16 cellular contexts compared by ENCODE assay signal in the genomic region with DNA sequence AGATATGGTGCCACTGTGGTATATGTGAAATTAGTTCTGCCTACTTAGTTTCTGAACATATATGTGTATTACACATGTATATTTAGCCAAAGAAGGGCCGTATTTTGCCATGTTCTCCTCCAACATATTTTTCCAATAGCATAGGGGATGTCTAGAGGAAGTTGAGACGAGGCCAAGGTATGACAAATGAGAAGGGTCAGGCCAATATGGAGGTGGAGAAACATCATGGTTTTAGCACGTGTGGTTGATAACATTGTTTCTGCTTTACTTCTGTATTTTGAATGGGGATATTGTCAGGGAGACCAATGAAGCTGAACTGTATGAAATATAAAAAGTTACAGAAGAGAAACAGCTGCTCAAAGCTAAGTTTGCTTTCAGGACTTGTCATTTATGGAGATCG.
DNase-seq lines count a peak whose midpoint lies in the region; ATAC-seq and TF ChIP-seq lines count a peak whose summit lies in the region.
"Had no signal": no experiment of that assay in that cellular context is flagged by ENCODE, and none has a peak within 500 bp of the region (broad histone marks: within the 10 kb centered on the region; RNA-seq: fewer than 3 reads in every experiment).

No MANE protein-coding gene starts in this region.

- H3K4me3 ChIP-seq in cardiac fibroblast (replicated peaks in 1 of 2; ENCODE audit: low read depth in 2 of 2, low read length in 2 of 2) (no peak overlapping the region), fibroblast of pulmonary artery (replicated peaks; ENCODE audit: low read depth, low read length) (no peak overlapping the region)
- H3K4me3 ChIP-seq: BLaER1, GM23338 had no signal

- H3K4me1 Mint-ChIP-seq in HFFc6 (ENCODE audit: low read depth), result peaks cover 32% of the 10 kb centered on the region
- H3K4me1 Mint-ChIP-seq: B cell; CD4-positive, CD25-positive, alpha-beta regulatory T cell had no signal

- no peak for TF ChIP-seq CTCF in HFFc6 (IDR thresholded peaks at IDR 0.05)
- TF ChIP-seq CTCF in cardiac fibroblast (IDR thresholded peaks at IDR 0.05; ENCODE audit: low read depth, low read length), result no peak
- no peak for TF ChIP-seq CTCF in fibroblast of pulmonary artery (IDR thresholded peaks at IDR 0.05; ENCODE audit: low read length, missing control alignments)

- H3K27ac Mint-ChIP-seq in HFFc6, result no peak overlapping the region
- H3K27ac Mint-ChIP-seq: B cell; CD4-positive, CD25-positive, alpha-beta regulatory T cell; CD8-positive, alpha-beta T cell; GM23338; H9 had no signal

- no peak for ATAC-seq in GM21447 (IDR thresholded peaks at IDR 0.05; ENCODE audit: unreplicated experiment)
- ATAC-seq: CD8-positive, alpha-beta T cell; GM23338; HCT116 had no signal

- H3K9me3 Mint-ChIP-seq in HFFc6, result peaks cover 4% of the 10 kb centered on the region
- H3K9me3 Mint-ChIP-seq: CD8-positive, alpha-beta T cell; GM23338; H9 had no signal

- DNase-seq in HFFc6 (no peak), cardiac fibroblast (ENCODE audit: low read depth in 2 of 2) (peak; percentile 60 to 65), fibroblast of pulmonary artery (ENCODE audit: low read depth) (peak; percentile 90), activated gamma-delta T cell treated with Interleukin-2 at 50 U/mL for 16 hours (no peak)
- no peak for DNase-seq in activated CD4-positive, alpha-beta T cell treated with anti-CD3 and anti-CD28 coated beads, Interleukin-2, amount 50 U/mL, for 1 hour
- DNase-seq: Caco-2; CD4-positive, CD25-positive, alpha-beta regulatory T cell; CD8-positive, alpha-beta T cell; DMS153; DND-41; H9 had no signal

- H3K36me3 Mint-ChIP-seq in HFFc6 (ENCODE audit: low read depth), result no peaks in the 10 kb centered on the region
- H3K36me3 Mint-ChIP-seq: CD4-positive, CD25-positive, alpha-beta regulatory T cell; CD8-positive, alpha-beta T cell had no signal

- peaks cover 1% of the 10 kb centered on the region; the same call in 1 of the 2 replicates for H3K27me3 Mint-ChIP-seq in HFFc6 (ENCODE audit: insufficient read depth)
- H3K27me3 Mint-ChIP-seq: B cell had no signal

- peak overlapping the region; percentile 3; the same call in 1 of the 2 replicates for H3K4me3 Mint-ChIP-seq in HFFc6
- H3K4me3 Mint-ChIP-seq: B cell; CD4-positive, CD25-positive, alpha-beta regulatory T cell; CD8-positive, alpha-beta T cell; GM23338; H9 had no signal

Comparison
In these comparisons a context has a peak if more than half of its experiments do, and no peak if none do; other contexts are left out.
1. DNase-seq: peak in cardiac fibroblast (2 of 2) and fibroblast of pulmonary artery (single experiment); none in HFFc6 (single experiment), activated CD4-positive, alpha-beta T cell treated with anti-CD3 and anti-CD28 coated beads, Interleukin-2, amount 50 U/mL, for 1 hour (single experiment) and activated gamma-delta T cell treated with Interleukin-2 at 50 U/mL for 16 hours (single experiment).